1 cellular context compared by ENCODE assay signal in the genomic region with DNA sequence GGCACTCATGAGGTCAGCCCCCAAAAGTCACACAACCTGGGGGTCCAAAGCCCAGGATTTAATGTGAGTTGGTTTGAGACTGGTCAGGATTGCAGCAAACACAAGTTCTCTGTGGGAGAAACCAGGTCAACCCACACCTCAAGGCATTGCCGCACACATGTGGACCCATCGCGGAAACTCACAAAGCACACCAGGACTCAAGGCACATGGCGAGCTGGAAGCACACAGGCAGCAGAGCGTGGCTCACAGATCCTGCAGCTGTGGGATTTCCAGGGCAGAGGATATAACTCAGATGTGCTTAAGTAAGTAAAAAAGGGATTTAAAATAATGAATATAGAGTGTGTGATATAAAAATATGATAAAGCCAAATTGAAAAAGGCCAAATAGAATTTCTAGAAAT.
TF ChIP-seq lines count a peak whose summit lies in the region.

No MANE protein-coding gene starts in this region.

TF ChIP-seq in IMR-90, 13 proteins besides CTCF, POLR2A, EP300 and RAD21 (continued from another document):
- TF ChIP-seq, protein P1, sequence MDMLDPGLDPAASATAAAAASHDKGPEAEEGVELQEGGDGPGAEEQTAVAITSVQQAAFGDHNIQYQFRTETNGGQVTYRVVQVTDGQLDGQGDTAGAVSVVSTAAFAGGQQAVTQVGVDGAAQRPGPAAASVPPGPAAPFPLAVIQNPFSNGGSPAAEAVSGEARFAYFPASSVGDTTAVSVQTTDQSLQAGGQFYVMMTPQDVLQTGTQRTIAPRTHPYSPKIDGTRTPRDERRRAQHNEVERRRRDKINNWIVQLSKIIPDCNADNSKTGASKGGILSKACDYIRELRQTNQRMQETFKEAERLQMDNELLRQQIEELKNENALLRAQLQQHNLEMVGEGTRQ (IDR thresholded peaks at IDR 0.05; ENCODE audit: low read depth, low read length), result no peak
- TF ChIP-seq MXI1 (IDR thresholded peaks at IDR 0.05; ENCODE audit: borderline replicate concordance, low read depth, low read length) (no peak), CEBPB (IDR thresholded peaks at IDR 0.05; ENCODE audit: low read depth, low read length) (no peak), ELK1 (IDR thresholded peaks at IDR 0.05; ENCODE audit: borderline replicate concordance, low read depth, low read length) (no peak), RFX5 (IDR thresholded peaks at IDR 0.05; ENCODE audit: low read depth, low read length) (no peak), SMC3 (IDR thresholded peaks at IDR 0.05; ENCODE audit: low read depth, low read length) (no peak), MAFK (IDR thresholded peaks at IDR 0.05; ENCODE audit: low read depth, low read length) (no peak), BHLHE40 (IDR thresholded peaks at IDR 0.05; ENCODE audit: low read depth, low read length) (no peak)
